16 cellular contexts compared by ENCODE assay signal in genomic region chr17:7184091-7184488, GRCh38. TPM values are rescaled to one million over a fixed set of nuclear protein-coding genes. Genes with fewer than 3 reads are reported as not detected.
A peak's percentile ranks its signal among the peaks of the same experiment; 100 is the strongest.
DNase-seq lines count a peak whose midpoint lies in the region; ATAC-seq and TF ChIP-seq lines count a peak whose summit lies in the region.
"Had no signal": no experiment of that assay in that cellular context is flagged by ENCODE, and none has a peak within 500 bp of the region (broad histone marks: within the 10 kb centered on the region; RNA-seq: fewer than 3 reads in every experiment).

No MANE protein-coding gene starts in this region.

- ATAC-seq in heart left ventricle = peak in 3 of 4 donors; percentile 17 to 55 (median 33)
- ATAC-seq in RWPE2 (ENCODE audit: low read depth) = 0 out of 3 replicates have a peak, but pooled peaks have one; percentile 7
- peak; percentile 95 for ATAC-seq in left colon
- no peak for ATAC-seq in GM18868 (IDR thresholded peaks at IDR 0.05; ENCODE audit: unreplicated experiment)
- ATAC-seq in gastroesophageal sphincter = no peak
- ATAC-seq: activated T-cell treated with anti-CD3 and anti-CD28 coated beads, Interleukin-2, amount 50 U/mL, for 4 hours had no signal

- no peaks in the 10 kb centered on the region for H3K4me1 Mint-ChIP-seq in type B pancreatic cell (ENCODE audit: unreplicated experiment)

- H3K9me3 Mint-ChIP-seq in type B pancreatic cell = no peaks in the 10 kb centered on the region
- H3K9me3 Mint-ChIP-seq: activated B cell treated with CpG ODN at 0.5 μM for 24 hours; activated T-cell treated with anti-CD3 and anti-CD28 coated beads, Interleukin-2, amount 50 U/mL, for 4 hours had no signal

- 70 to 79% (median 76%) methylated on average over 12 to 14 of the region's 14 CpGs for WGBS in heart left ventricle, 4 donors
- 67 to 84% methylated on average over 2 to 7 of the region's 14 CpGs for WGBS in gastroesophageal sphincter (ENCODE audit: low coverage in 1 of 2), 2 donors

- H3K27me3 ChIP-seq in heart left ventricle = no peaks in the 10 kb centered on the region
- no peaks in the 10 kb centered on the region for H3K27me3 ChIP-seq in RWPE2 (ENCODE audit: insufficient read depth, poor library complexity, severe bottlenecking)
- H3K27me3 ChIP-seq in gastroesophageal sphincter = peaks cover 3% of the 10 kb centered on the region
- H3K27me3 ChIP-seq: ascending aorta had no signal

- H3K9me3 ChIP-seq in heart left ventricle (no peaks in the 10 kb centered on the region), RWPE2 (ENCODE audit: severe bottlenecking) (no peaks in the 10 kb centered on the region), gastroesophageal sphincter (no peaks in the 10 kb centered on the region)
- H3K9me3 ChIP-seq: ascending aorta had no signal

- no peak overlapping the region for H3K27ac ChIP-seq in heart left ventricle
- H3K27ac ChIP-seq in RWPE2 (ENCODE audit: poor library complexity, severe bottlenecking) = no peak overlapping the region
- no peak overlapping the region for H3K27ac ChIP-seq in gastroesophageal sphincter
- H3K27ac ChIP-seq: ascending aorta, C4-2B, parathyroid adenoma had no signal

- H3K4me3 ChIP-seq in heart left ventricle (no peak overlapping the region), RWPE2 (ENCODE audit: severe bottlenecking) (no peak overlapping the region), gastroesophageal sphincter (no peak overlapping the region)
- H3K4me3 ChIP-seq: ascending aorta had no signal

- TF ChIP-seq POLR2A in heart left ventricle (IDR thresholded peaks at IDR 0.05) (no peak), gastroesophageal sphincter (IDR thresholded peaks at IDR 0.05) (no peak)

- no peak for TF ChIP-seq CTCF in heart left ventricle (IDR thresholded peaks at IDR 0.05)
- no peak for TF ChIP-seq CTCF in RWPE2 (IDR thresholded peaks at IDR 0.05; ENCODE audit: poor library complexity, severe bottlenecking)
- no peak for TF ChIP-seq CTCF in type B pancreatic cell (conservative IDR thresholded peaks at IDR 0.05)
- no peak for TF ChIP-seq CTCF in gastroesophageal sphincter (IDR thresholded peaks at IDR 0.05)

- DNase-seq in heart left ventricle (peak in 2 of 5 donors; percentile 57 to 65), cardiac septum (ENCODE audit: low spot score) (no peak), RWPE2 (ENCODE audit: low spot score) (no peak), left colon (peak; percentile 76 to 87), type B pancreatic cell (ENCODE audit: extremely low spot score, unreplicated experiment) (no peak)
- no peak for DNase-seq in activated CD8-positive, alpha-beta memory T cell treated with anti-CD3 and anti-CD28 coated beads, Interleukin-2, amount 50 U/mL, for 48 hours
- DNase-seq: activated B cell treated with CpG ODN at 0.5 μM for 24 hours; activated T-cell treated with anti-CD3 and anti-CD28 coated beads, Interleukin-2, amount 50 U/mL, for 4 hours; effector memory CD4-positive, alpha-beta T cell; Karpas-422; NCI-H526 treated with DMSO at 0.1 percent for 48 hours had no signal

- no peak overlapping the region for H3K4me3 Mint-ChIP-seq in type B pancreatic cell
- H3K4me3 Mint-ChIP-seq: activated B cell treated with CpG ODN at 0.5 μM for 24 hours; activated T-cell treated with anti-CD3 and anti-CD28 coated beads, Interleukin-2, amount 50 U/mL, for 4 hours had no signal

- intact Hi-C loops in heart left ventricle (cut with DNase I) (no loop called here), cardiac septum (cut with DNase I) (no loop called here), left colon (cut with DNase I, micrococcal nuclease) (no loop called here)

- H3K27ac Mint-ChIP-seq in type B pancreatic cell = peak overlapping the region; percentile 50
- H3K27ac Mint-ChIP-seq: activated B cell treated with CpG ODN at 0.5 μM for 24 hours had no signal

- H3K36me3 Mint-ChIP-seq in type B pancreatic cell = no peaks in the 10 kb centered on the region

- TF ChIP-seq EP300 in gastroesophageal sphincter (IDR thresholded peaks at IDR 0.05) = no peak

- H3K36me3 ChIP-seq in heart left ventricle (no peaks in the 10 kb centered on the region), RWPE2 (ENCODE audit: low read depth) (no peaks in the 10 kb centered on the region), gastroesophageal sphincter (no peaks in the 10 kb centered on the region)
- H3K36me3 ChIP-seq: ascending aorta had no signal

- no peaks in the 10 kb centered on the region for H3K27me3 Mint-ChIP-seq in type B pancreatic cell

- H3K4me1 ChIP-seq in heart left ventricle (no peaks in the 10 kb centered on the region), RWPE2 (ENCODE audit: insufficient read depth, poor library complexity, severe bottlenecking) (no peaks in the 10 kb centered on the region), gastroesophageal sphincter (no peaks in the 10 kb centered on the region)
- H3K4me1 ChIP-seq: ascending aorta, parathyroid adenoma had no signal

RNA-seq across cellular contexts. Expression of gene ASGR1, which starts 4.9 kb away (rescaled TPM):
- total RNA-seq in heart left ventricle = 1 to 10 TPM in 3 of 9 donors, under 1 TPM in 3, not detected in 3; 0.23 to 3.5 (median 0.72) TPM
- under 1 TPM; 0.19 to 0.64 TPM for polyA plus RNA-seq in heart left ventricle
- 0.54 TPM for total RNA-seq in cardiac septum
- under 1 TPM; 0.37 to 0.42 TPM for total RNA-seq in left colon
- 7.5 and 9.7 TPM in 2 replicates for total RNA-seq in type B pancreatic cell (ENCODE audit: low replicate concordance)
- total RNA-seq in gastroesophageal sphincter = 1 to 10 TPM in 1 of 4 donors, under 1 TPM in 1, not detected in 2; 0.54 to 1.2 TPM
- total RNA-seq: activated B cell treated with CpG ODN at 0.5 μM for 24 hours had no signal

RNA-seq across cellular contexts. Expression of gene DLG4, which starts 35.5 kb away (rescaled TPM):
- total RNA-seq in heart left ventricle (10 to 100 TPM; 12.0 to 24.3 (median 16.6) TPM), cardiac septum (16.0 TPM), left colon (1 to 10 TPM; 4.0 to 7.3 TPM), type B pancreatic cell (ENCODE audit: low replicate concordance) (7.8 and 46.1 TPM in 2 replicates), gastroesophageal sphincter (10 to 100 TPM; 14.1 to 21.7 (median 16.5) TPM)
- polyA plus RNA-seq in heart left ventricle = 10 to 100 TPM in 1 of 2 donors, 1 to 10 TPM in 1; 5.3 to 15.5 TPM

RNA-seq across cellular contexts. Expression of gene ACADVL, which starts 35.6 kb away (rescaled TPM):
- total RNA-seq in heart left ventricle = 1,000 to 10,000 TPM in 7 of 9 donors, 100 to 1,000 TPM in 2; 874 to 2,110 (median 1,385) TPM
- polyA plus RNA-seq in heart left ventricle = 1,000 to 10,000 TPM in 1 of 2 donors, 100 to 1,000 TPM in 1; 601 to 2,758 TPM
- 966 TPM for total RNA-seq in cardiac septum
- 1,000 to 10,000 TPM in 1 of 2 donors, 100 to 1,000 TPM in 1; 784 to 1,134 TPM for total RNA-seq in left colon
- total RNA-seq in type B pancreatic cell (ENCODE audit: low replicate concordance) = 573 and 617 TPM in 2 replicates
- 100 to 1,000 TPM; 331 to 508 (median 475) TPM for total RNA-seq in gastroesophageal sphincter

RNA-seq across cellular contexts. Expression of gene DVL2, which starts 50.2 kb away (rescaled TPM):
- total RNA-seq in heart left ventricle (10 to 100 TPM; 14.0 to 28.6 (median 17.8) TPM), cardiac septum (22.5 TPM), left colon (10 to 100 TPM; 30.9 to 34.9 TPM), type B pancreatic cell (ENCODE audit: low replicate concordance) (62.8 and 93.9 TPM in 2 replicates), gastroesophageal sphincter (10 to 100 TPM; 33.0 to 53.9 (median 45.0) TPM)
- polyA plus RNA-seq in heart left ventricle = 10 to 100 TPM; 13.0 to 15.6 TPM

RNA-seq across cellular contexts. Expression of gene PHF23, which starts 55.2 kb away (rescaled TPM):
- total RNA-seq in heart left ventricle = 10 to 100 TPM; 19.1 to 36.7 (median 23.0) TPM
- 10 to 100 TPM; 13.7 to 31.8 TPM for polyA plus RNA-seq in heart left ventricle
- total RNA-seq in cardiac septum = 20.5 TPM
- 10 to 100 TPM; 33.9 to 44.1 TPM for total RNA-seq in left colon
- total RNA-seq in type B pancreatic cell (ENCODE audit: low replicate concordance) = 42.8 and 61.1 TPM in 2 replicates
- 10 to 100 TPM; 29.4 to 38.2 (median 31.0) TPM for total RNA-seq in gastroesophageal sphincter

Comparison
In these comparisons a context has a peak if more than half of its experiments do, and no peak if none do; other contexts are left out.
1. ATAC-seq: peak in heart left ventricle (3 of 4), RWPE2 (single experiment) and left colon (single experiment); none in GM18868 (single experiment) and gastroesophageal sphincter (single experiment).
2. DNase-seq: peak in left colon (2 of 2); none in cardiac septum (single experiment), RWPE2 (single experiment), type B pancreatic cell (single experiment) and activated CD8-positive, alpha-beta memory T cell treated with anti-CD3 and anti-CD28 coated beads, Interleukin-2, amount 50 U/mL, for 48 hours (single experiment).